29 cellular contexts compared by ENCODE assay signal in the genomic region with DNA sequence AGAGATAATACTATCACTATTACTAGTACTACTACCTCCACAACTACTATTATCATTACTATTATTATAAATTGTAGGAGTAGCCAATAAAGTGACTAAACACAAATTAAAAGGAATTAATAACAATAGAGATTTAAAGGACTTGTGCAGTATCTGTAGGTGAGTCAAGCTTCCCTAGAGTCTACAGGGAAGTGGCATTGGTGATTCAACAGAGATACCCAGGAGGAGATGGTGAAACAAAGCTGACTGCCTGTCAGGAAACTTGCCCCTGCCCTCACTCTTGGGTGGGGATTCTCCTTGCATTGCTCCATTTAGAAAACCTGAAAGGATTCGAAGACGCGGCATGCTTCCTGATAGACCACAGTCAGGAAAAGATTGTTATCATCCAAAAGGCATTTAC.
"Had no signal": no experiment of that assay in that cellular context is flagged by ENCODE, and none has a peak within 500 bp of the region (broad histone marks: within the 10 kb centered on the region; RNA-seq: fewer than 3 reads in every experiment).

No MANE protein-coding gene starts in this region.

- H3K4me2 ChIP-seq: neural progenitor cell, smooth muscle cell had no signal

- FAIRE-seq: frontal cortex, kidney, urothelium cell line had no signal

- ATAC-seq: left cardiac atrium; left lung; naive thymus-derived CD4-positive, alpha-beta T cell; sciatic nerve; stimulated activated effector memory CD8-positive, alpha-beta T cell treated with anti-CD3 and anti-CD28 coated beads, Interleukin-12 subunit alpha, Interleukin-12 subunit beta, amount 100 ng/mL, for 72 hours had no signal

- H3K4me3 Mint-ChIP-seq: naive thymus-derived CD4-positive, alpha-beta T cell; nephron; neural progenitor cell; stimulated activated effector memory CD8-positive, alpha-beta T cell treated with anti-CD3 and anti-CD28 coated beads, Interleukin-12 subunit alpha, Interleukin-12 subunit beta, amount 100 ng/mL, for 72 hours; type B pancreatic cell had no signal

- DNase-seq: cortex of kidney; dorsolateral prefrontal cortex; effector CD4-positive, alpha-beta T cell; esophagus squamous epithelium; head of caudate nucleus; kidney; left cardiac atrium; left lung; mesendoderm; midbrain; naive thymus-derived CD4-positive, alpha-beta T cell; stimulated activated CD4-positive, alpha-beta T cell treated with anti-CD3 and anti-CD28 coated beads, Interleukin-12 subunit alpha, Interleukin-12 subunit beta, amount 100 ng/mL, for 4 hours; stimulated activated CD4-positive, alpha-beta T cell treated with anti-CD3 and anti-CD28 coated beads, Interleukin-1b, Interleukin-23, amount 100 ng/mL, for 48 hours; stimulated activated CD4-positive, alpha-beta T cell treated with anti-CD3 and anti-CD28 coated beads, Interleukin-4, amount 100 ng/mL, for 24 hours; stimulated activated naive CD4-positive, alpha-beta T cell treated with Interleukin-2 at 50 U/mL for 16 hours; stomach; testis; tibial artery had no signal

- H3K4me1 Mint-ChIP-seq: nephron; neural progenitor cell; stimulated activated effector memory CD8-positive, alpha-beta T cell treated with anti-CD3 and anti-CD28 coated beads, Interleukin-12 subunit alpha, Interleukin-12 subunit beta, amount 100 ng/mL, for 72 hours had no signal

- H3K36me3 ChIP-seq: esophagus squamous epithelium, left lung, neural progenitor cell, right atrium auricular region, stomach, tibial artery had no signal

- H3K79me2 ChIP-seq: parathyroid adenoma had no signal

- H3K9me3 ChIP-seq: esophagus squamous epithelium, left lung, right atrium auricular region, stomach, testis, tibial artery had no signal

- H3K4me3 ChIP-seq: dorsolateral prefrontal cortex, esophagus squamous epithelium, left lung, neural progenitor cell, right atrium auricular region, smooth muscle cell, stomach, testis, tibial artery had no signal

- H3K27ac ChIP-seq: dorsolateral prefrontal cortex, esophagus squamous epithelium, left lung, neural progenitor cell, parathyroid adenoma, right atrium auricular region, stomach, testis, tibial artery had no signal

- H3K36me3 Mint-ChIP-seq: naive thymus-derived CD4-positive, alpha-beta T cell; neural progenitor cell; stimulated activated effector memory CD8-positive, alpha-beta T cell treated with anti-CD3 and anti-CD28 coated beads, Interleukin-12 subunit alpha, Interleukin-12 subunit beta, amount 100 ng/mL, for 72 hours; type B pancreatic cell had no signal

- H3K4me1 ChIP-seq: left lung, neural progenitor cell, parathyroid adenoma, right atrium auricular region, testis, tibial artery had no signal

- H3K27me3 Mint-ChIP-seq: type B pancreatic cell had no signal

- H3K27ac Mint-ChIP-seq: naive thymus-derived CD4-positive, alpha-beta T cell; nephron; neural progenitor cell; progenitor cell of endocrine pancreas; stimulated activated effector memory CD8-positive, alpha-beta T cell treated with anti-CD3 and anti-CD28 coated beads, Interleukin-12 subunit alpha, Interleukin-12 subunit beta, amount 100 ng/mL, for 72 hours; type B pancreatic cell had no signal

- H3K9ac ChIP-seq: neural progenitor cell, parathyroid adenoma had no signal

- H3K9me3 Mint-ChIP-seq: naive thymus-derived CD4-positive, alpha-beta T cell; nephron; neural progenitor cell; stimulated activated effector memory CD8-positive, alpha-beta T cell treated with anti-CD3 and anti-CD28 coated beads, Interleukin-12 subunit alpha, Interleukin-12 subunit beta, amount 100 ng/mL, for 72 hours; type B pancreatic cell had no signal

- H2AFZ ChIP-seq: neural progenitor cell, parathyroid adenoma had no signal

- H3K27me3 ChIP-seq: dorsolateral prefrontal cortex, esophagus squamous epithelium, left lung, neural progenitor cell, right atrium auricular region, stomach, testis, tibial artery had no signal
